23 cellular contexts compared by ENCODE assay signal in genomic region chr20:38951611-38952010, GRCh38. TPM values are rescaled to one million over a fixed set of nuclear protein-coding genes. Genes with fewer than 3 reads are reported as not detected.
DNase-seq lines count a peak whose midpoint lies in the region; ATAC-seq, FAIRE-seq and TF ChIP-seq lines count a peak whose summit lies in the region.
"Had no signal": no experiment of that assay in that cellular context is flagged by ENCODE, and none has a peak within 500 bp of the region (broad histone marks: within the 10 kb centered on the region; RNA-seq: fewer than 3 reads in every experiment).

No MANE protein-coding gene starts in this region.

- no peaks in the 10 kb centered on the region for H3K9me3 Mint-ChIP-seq in activated naive CD4-positive, alpha-beta T cell treated with anti-CD3 and anti-CD28 coated beads, Interleukin-2, amount 50 U/mL, for 72 hours
- H3K9me3 Mint-ChIP-seq: CD4-positive, CD25-positive, alpha-beta regulatory T cell; CD8-positive, alpha-beta memory T cell; HFFc6; IgD-negative memory B cell had no signal

- H3K4me2 ChIP-seq in GM12878 (ENCODE audit: control insufficient read depth, insufficient read depth), result no peak overlapping the region
- no peak overlapping the region for H3K4me2 ChIP-seq in trophoblast cell (ENCODE audit: low read length)

- H3K79me2 ChIP-seq in GM12878 (ENCODE audit: control insufficient read depth, insufficient read depth, low read length) (no peaks in the 10 kb centered on the region), trophoblast cell (ENCODE audit: control insufficient read depth, insufficient read depth, low read length, poor library complexity) (no peaks in the 10 kb centered on the region)

- H3K27ac Mint-ChIP-seq in activated naive CD4-positive, alpha-beta T cell treated with anti-CD3 and anti-CD28 coated beads, Interleukin-2, amount 50 U/mL, for 72 hours, result peak overlapping the region; percentile 39 to 44
- H3K27ac Mint-ChIP-seq: CD4-positive, CD25-positive, alpha-beta regulatory T cell; CD8-positive, alpha-beta memory T cell; HFFc6; IgD-negative memory B cell had no signal

- RAD21 ChIA-PET in GM12878 (lab: Charles Lee; ENCODE audit: unreplicated experiment), result no interaction called here

- WGBS in GM12878 (ENCODE audit: insufficient coverage, insufficient replicate concordance, low lambda C conversion rate, missing lambda C conversion rate), result 99% methylated on average over 9 of the region's 9 CpGs
- no CpG with 5 or more reads among the region's 9 CpGs for WGBS in trophoblast cell (ENCODE audit: extremely low coverage, insufficient coverage, insufficient read length)
- WGBS in body of pancreas, 2 donors, result 88 to 93% methylated on average over 4 to 9 of the region's 9 CpGs

- TF ChIP-seq CTCF in GM12878 (IDR thresholded peaks at IDR 0.05 in 2 of 3, conservative IDR thresholded peaks at IDR 0.05 in 1 of 3; ENCODE audit: control insufficient read depth in 2 of 3, extremely low read depth in 1 of 3, insufficient read depth in 1 of 3, low read depth in 3 of 3, low read length in 3 of 3) (no peak), body of pancreas (IDR thresholded peaks at IDR 0.05) (no peak)

- H4K91ac ChIP-seq in trophoblast cell (ENCODE audit: low read depth, low read length), result no peak overlapping the region

- no peaks in the 10 kb centered on the region for H3K79me1 ChIP-seq in trophoblast cell (ENCODE audit: low read length)

- H2BK5ac ChIP-seq in trophoblast cell (ENCODE audit: low read depth, low read length, poor library complexity), result no peak overlapping the region

- no peak overlapping the region for H4K8ac ChIP-seq in trophoblast cell (ENCODE audit: low read depth, low read length)

- H3K36me3 Mint-ChIP-seq in activated naive CD4-positive, alpha-beta T cell treated with anti-CD3 and anti-CD28 coated beads, Interleukin-2, amount 50 U/mL, for 72 hours, result peaks cover 14 to 35% of the 10 kb centered on the region in 2 donors
- H3K36me3 Mint-ChIP-seq: IgD-negative memory B cell had no signal

- no peak overlapping the region for H3K27ac ChIP-seq in GM12878 (ENCODE audit: control insufficient read depth, insufficient read depth)
- H3K27ac ChIP-seq in trophoblast cell (ENCODE audit: low read depth, low read length), result no peak overlapping the region
- H3K27ac ChIP-seq in body of pancreas, result no peak overlapping the region
- H3K27ac ChIP-seq: GM23248 had no signal

- POLR2A ChIA-PET in GM12878 (lab: Charles Lee), result no interaction called here

- intact Hi-C loops in GM12878 (cut with micrococcal nuclease; ENCODE audit: unreplicated experiment), result no loop called here
- intact Hi-C loops in body of pancreas (cut with DNase I), result no loop called here

- in situ Hi-C loops in GM12878 (cut with MboI), result no loop called here

- no peaks in the 10 kb centered on the region for H3K27me3 ChIP-seq in GM12878 (replicated peaks in 1 of 2; ENCODE audit: control insufficient read depth in 2 of 2, insufficient read depth in 2 of 2, low read length in 1 of 2)
- no peaks in the 10 kb centered on the region for H3K27me3 ChIP-seq in trophoblast cell (ENCODE audit: insufficient read depth, low read length)
- H3K27me3 ChIP-seq in body of pancreas, result no peaks in the 10 kb centered on the region
- H3K27me3 ChIP-seq: BE2C had no signal

- ATAC-seq in activated naive CD4-positive, alpha-beta T cell treated with anti-CD3 and anti-CD28 coated beads, Interleukin-2, amount 50 U/mL, for 72 hours, result no peak
- ATAC-seq in GM12878 (no peak), body of pancreas (no peak)

- TF ChIP-seq POLR2A in GM12878 (IDR thresholded peaks at IDR 0.05; ENCODE audit: low read depth, low read length), result peak; percentile 27; the same call in 1 of the 2 replicates
- no peak for TF ChIP-seq POLR2A in body of pancreas (IDR thresholded peaks at IDR 0.05)

- no peak overlapping the region for H2BK120ac ChIP-seq in trophoblast cell (ENCODE audit: insufficient read depth, low read length, poor library complexity)

- TF ChIP-seq EP300 in GM12878 (IDR thresholded peaks at IDR 0.05; ENCODE audit: borderline replicate concordance in 1 of 2, control insufficient read depth in 1 of 2, low read depth in 2 of 2, low read length in 2 of 2), result no peak

- H4K12ac ChIP-seq in trophoblast cell (ENCODE audit: low read depth, low read length), result no peak overlapping the region

- no peak overlapping the region for H2AK5ac ChIP-seq in trophoblast cell (ENCODE audit: low read length)

- no TSS peak for BruUV-seq in GM12878 (replicated peaks; lab: Mats Ljungman, UMichigan)

- H3K36me3 ChIP-seq in GM12878 (ENCODE audit: control insufficient read depth in 2 of 2, insufficient read depth in 2 of 2, low read length in 1 of 2), result peaks cover 26 to 46% of the 10 kb centered on the region in 2 experiments
- peaks cover 27 to 33% of the 10 kb centered on the region in 2 experiments for H3K36me3 ChIP-seq in trophoblast cell (ENCODE audit: control insufficient read depth in 1 of 2, insufficient read depth in 2 of 2, low read length in 2 of 2)
- no peaks in the 10 kb centered on the region for H3K36me3 ChIP-seq in body of pancreas (replicated peaks in 1 of 2; ENCODE audit: insufficient read depth in 1 of 2, low read depth in 2 of 2)

- H3K4me1 ChIP-seq in GM12878 (ENCODE audit: control insufficient read depth, insufficient read depth, low read length) (no peaks in the 10 kb centered on the region), trophoblast cell (ENCODE audit: control insufficient read depth in 1 of 2, insufficient read depth in 2 of 2, low read length in 2 of 2) (no peaks in the 10 kb centered on the region), body of pancreas (no peaks in the 10 kb centered on the region)
- H3K4me1 ChIP-seq: BE2C had no signal

- TF ChIP-seq RAD21 in GM12878 (IDR thresholded peaks at IDR 0.05; ENCODE audit: insufficient read depth, low read depth, low read length), result no peak

- no peaks in the 10 kb centered on the region for H3K9me3 ChIP-seq in GM12878 (replicated peaks; ENCODE audit: control insufficient read depth, insufficient read depth, low read length)
- peaks cover 3% of the 10 kb centered on the region for H3K9me3 ChIP-seq in trophoblast cell (ENCODE audit: insufficient read depth, low read depth, low read length)
- H3K9me3 ChIP-seq in body of pancreas, result no peaks in the 10 kb centered on the region
- H3K9me3 ChIP-seq: BE2C had no signal

- H3K4ac ChIP-seq in trophoblast cell (ENCODE audit: low read depth, low read length), result no peak overlapping the region

- DNase-seq in activated naive CD4-positive, alpha-beta T cell treated with anti-CD3 and anti-CD28 coated beads, Interleukin-2, amount 50 U/mL, for 72 hours (ENCODE audit: low spot score in 2 of 2), result no peak
- DNase-seq in activated naive CD4-positive, alpha-beta T cell treated with anti-CD3 and anti-CD28 coated beads, Interleukin-2, amount 50 U/mL, for 16 hours, result no peak
- DNase-seq in GM12878 (ENCODE audit: low read depth, low spot score) (no peak), trophoblast cell (no peak), body of pancreas (no peak), NCI-H2196 (lab: John Stamatoyannopoulos, UW; ENCODE audit: unreplicated experiment) (no peak)
- DNase-seq: ACHN; BE2C; C1 segment of cervical spinal cord; CD4-positive, CD25-positive, alpha-beta regulatory T cell; CD8-positive, alpha-beta memory T cell; COR-L47; DMS 273 treated with DMSO at 0.1 percent for 48 hours; DMS53; DND-41; EL; GM23248; HCEC 1CT; HFFc6 had no signal

- no peak overlapping the region for H2AFZ ChIP-seq in GM12878 (ENCODE audit: control insufficient read depth, low read depth, low read length)
- H2AFZ ChIP-seq in trophoblast cell (ENCODE audit: insufficient read depth, low read length, poor library complexity), result no peak overlapping the region
- H2AFZ ChIP-seq: GM23248 had no signal

- H3K4me3 ChIP-seq in GM12878 (no peak overlapping the region), trophoblast cell (ENCODE audit: low read depth, low read length) (peak overlapping the region; percentile 40), body of pancreas (no peak overlapping the region)
- H3K4me3 ChIP-seq: GM23248 had no signal

- no peaks in the 10 kb centered on the region for H4K20me1 ChIP-seq in GM12878 (ENCODE audit: control insufficient read depth, insufficient read depth)

- SMC1A ChIA-PET in GM12878 (lab: Charles Lee; ENCODE audit: uncharacterized antibody, unreplicated experiment), result no interaction called here

- no peak overlapping the region for H3K23ac ChIP-seq in trophoblast cell (ENCODE audit: low read length)

- CTCF ChIA-PET in GM12878 (lab: Yijun Ruan, JAX), result no interaction called here

- no peak overlapping the region for H2BK12ac ChIP-seq in trophoblast cell (ENCODE audit: low read length)

- H3K14ac ChIP-seq in trophoblast cell (ENCODE audit: low read length), result no peak overlapping the region

- H3K9ac ChIP-seq in GM12878 (ENCODE audit: control insufficient read depth, insufficient read depth, low read length), result no peak overlapping the region
- no peak overlapping the region for H3K9ac ChIP-seq in trophoblast cell (ENCODE audit: low read length)
- H3K9ac ChIP-seq: GM23248 had no signal

- FAIRE-seq in GM12878 (lab: Jason Lieb, UNC), result no peak
- FAIRE-seq: A204.1, GM12891, H54 had no signal

- no peak overlapping the region for H3K18ac ChIP-seq in trophoblast cell (ENCODE audit: low read length)

RNA-seq across cellular contexts. Expression of gene DHX35, which starts 10.5 kb away (rescaled TPM):
- total RNA-seq in activated naive CD4-positive, alpha-beta T cell treated with anti-CD3 and anti-CD28 coated beads, Interleukin-2, amount 50 U/mL, for 72 hours, result 10 to 100 TPM; 11.6 to 12.1 TPM
- 38.3 and 43.4 TPM in 2 replicates for total RNA-seq in GM12878 (2013; cell fraction: nucleolus; rRNA removed)
- 19.4 and 19.5 TPM in 2 replicates for total RNA-seq in GM12878 (2014; rRNA removed)
- total RNA-seq in GM12878 (2014; rRNA removed; fragmentation: Illumina TruSeq; extraction: Trizol), result 12.7 and 14.2 TPM in 2 replicates
- 13.4 and 15.6 TPM in 2 replicates for total RNA-seq in GM12878 (2021)
- 5.0 TPM for polyA plus RNA-seq in GM12878 (2011; ENCODE audit: low read depth)
- polyA plus RNA-seq in GM12878 (2011; rRNA removed), result 18.6 and 21.6 TPM in 2 replicates
- 20.5 and 20.7 TPM in 2 replicates for polyA plus RNA-seq in GM12878 (2011; cell fraction: cytosol; rRNA removed)
- 40.3 and 43.3 TPM in 2 replicates for polyA plus RNA-seq in GM12878 (2011; cell fraction: nucleus; rRNA removed)
- 7.0 and 7.1 TPM in 2 replicates for polyA plus RNA-seq in GM12878 (2012)
- polyA plus RNA-seq in GM12878 (2014; fragmentation: Illumina TruSeq; extraction: Trizol), result 18.0 and 21.9 TPM in 2 replicates
- 1 to 10 TPM; 4.3 to 4.4 TPM for polyA plus RNA-seq in GM12878 (2014; fragmentation: Nextera tagmentation; extraction: Ambion mirVana)
- polyA plus RNA-seq in GM12878 (2014; rRNA removed), result 16.0 and 16.1 TPM in 2 replicates
- polyA plus RNA-seq in GM12878 (2016; fragmentation: Nextera tagmentation; extraction: Ambion mirVana), result 10 to 100 TPM; 12.5 to 12.8 TPM
- 22.2 and 22.5 TPM in 2 replicates for polyA minus RNA-seq in GM12878 (2011; rRNA and poly(A)+ RNA removed)
- polyA minus RNA-seq in GM12878 (2011; cell fraction: cytosol; rRNA and poly(A)+ RNA removed), result 4.4 and 5.5 TPM in 2 replicates
- polyA minus RNA-seq in GM12878 (2011; cell fraction: nucleus; rRNA and poly(A)+ RNA removed), result 13.9 and 20.0 TPM in 2 replicates
- 4.1 and 5.0 TPM in 2 replicates for polyA plus RNA-seq in trophoblast cell (2013)
- total RNA-seq in body of pancreas, result 1 to 10 TPM; 6.9 to 7.3 TPM

RNA-seq across cellular contexts. Expression of gene FAM83D, which starts 25.4 kb away (rescaled TPM):
- 10 to 100 TPM; 14.5 to 18.4 TPM for total RNA-seq in activated naive CD4-positive, alpha-beta T cell treated with anti-CD3 and anti-CD28 coated beads, Interleukin-2, amount 50 U/mL, for 72 hours
- 14.1 and 16.3 TPM in 2 replicates for total RNA-seq in GM12878 (2013; cell fraction: nucleolus; rRNA removed)
- total RNA-seq in GM12878 (2014; rRNA removed), result 21.5 and 21.6 TPM in 2 replicates
- 12.7 and 13.6 TPM in 2 replicates for total RNA-seq in GM12878 (2014; rRNA removed; fragmentation: Illumina TruSeq; extraction: Trizol)
- total RNA-seq in GM12878 (2021), result 16.6 and 18.2 TPM in 2 replicates
- 7.7 TPM for polyA plus RNA-seq in GM12878 (2011; ENCODE audit: low read depth)
- polyA plus RNA-seq in GM12878 (2011; rRNA removed), result 32.4 and 34.8 TPM in 2 replicates
- polyA plus RNA-seq in GM12878 (2011; cell fraction: cytosol; rRNA removed), result 28.1 and 32.3 TPM in 2 replicates
- polyA plus RNA-seq in GM12878 (2011; cell fraction: nucleus; rRNA removed), result 37.1 and 42.7 TPM in 2 replicates
- polyA plus RNA-seq in GM12878 (2012), result 9.5 and 10.5 TPM in 2 replicates
- polyA plus RNA-seq in GM12878 (2014; fragmentation: Illumina TruSeq; extraction: Trizol), result 19.7 and 20.2 TPM in 2 replicates
- polyA plus RNA-seq in GM12878 (2014; fragmentation: Nextera tagmentation; extraction: Ambion mirVana), result 1 to 10 TPM; 4.5 to 6.0 TPM
- 17.4 and 19.1 TPM in 2 replicates for polyA plus RNA-seq in GM12878 (2014; rRNA removed)
- 10 to 100 TPM; 34.1 to 34.2 TPM for polyA plus RNA-seq in GM12878 (2016; fragmentation: Nextera tagmentation; extraction: Ambion mirVana)
- 37.1 and 42.8 TPM in 2 replicates for polyA minus RNA-seq in GM12878 (2011; rRNA and poly(A)+ RNA removed)
- polyA minus RNA-seq in GM12878 (2011; cell fraction: cytosol; rRNA and poly(A)+ RNA removed), result 13.1 and 15.3 TPM in 2 replicates
- polyA minus RNA-seq in GM12878 (2011; cell fraction: nucleus; rRNA and poly(A)+ RNA removed), result 18.9 and 35.2 TPM in 2 replicates
- polyA plus RNA-seq in trophoblast cell (2013), result 63.6 and 64.0 TPM in 2 replicates
- under 1 TPM in 1 of 2 donors, not detected in 1; 0.52 TPM for total RNA-seq in body of pancreas

Comparison
In these comparisons a context has a peak if more than half of its experiments do, and no peak if none do; other contexts are left out.
1. RNA of gene FAM83D, which starts 25.4 kb away (total RNA-seq): 14.5 to 18.4 TPM in activated naive CD4-positive, alpha-beta T cell treated with anti-CD3 and anti-CD28 coated beads, Interleukin-2, amount 50 U/mL, for 72 hours and 12.7 to 21.6 TPM in GM12878; 0.52 TPM in body of pancreas; every median in the first group is over 4 times any median in the second.